ENCODE assay signal across 3 cellular contexts in the genomic region with DNA sequence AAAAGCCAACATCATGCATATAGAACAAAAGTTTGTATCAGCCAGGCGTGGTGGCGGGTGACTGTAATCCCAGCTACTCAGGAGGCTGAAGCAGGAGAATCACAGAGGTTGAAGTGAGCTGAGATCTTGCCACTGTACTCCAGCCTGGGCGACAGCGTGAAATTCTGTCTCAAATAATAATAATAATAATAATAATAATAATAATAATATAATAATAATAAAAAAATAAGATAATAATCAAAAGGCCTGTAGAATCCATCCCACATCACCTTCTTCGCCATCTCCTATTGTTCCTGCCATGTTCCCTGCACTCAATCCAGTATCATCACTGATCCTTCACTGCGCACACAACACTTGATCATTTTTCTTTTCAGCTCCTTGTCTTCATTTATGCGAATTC.
"Had no signal": no experiment of that assay in that cellular context is flagged by ENCODE, and none has a peak within 500 bp of the region (broad histone marks: within the 10 kb centered on the region; RNA-seq: fewer than 3 reads in every experiment).

No MANE protein-coding gene starts in this region.

- H3K4me3 ChIP-seq: GM12878 had no signal

- DNase-seq: GDM1, GF-D8 had no signal

- ATAC-seq: GM12878 had no signal
